ENCODE assay signal across 8 cellular contexts in genomic region chr3:5194341-5194740, GRCh38. TPM values are rescaled to one million over a fixed set of nuclear protein-coding genes. Genes with fewer than 3 reads are reported as not detected.
DNase-seq lines count a peak whose midpoint lies in the region; ATAC-seq, FAIRE-seq and TF ChIP-seq lines count a peak whose summit lies in the region.

No MANE protein-coding gene starts in this region.

- H3K9me3 Mint-ChIP-seq in activated naive CD4-positive, alpha-beta T cell treated with anti-CD3 and anti-CD28 coated beads for 36 hours: peaks cover 3% of the 10 kb centered on the region
- no peaks in the 10 kb centered on the region for H3K9me3 Mint-ChIP-seq in activated T-helper 17 cell treated with anti-CD3 and anti-CD28 coated beads, Interleukin-2, amount 50 U/mL, for 72 hours

- intact Hi-C loops in activated naive CD4-positive, alpha-beta T cell treated with anti-CD3 and anti-CD28 coated beads for 36 hours (cut with micrococcal nuclease): loop anchor here (10.0 kb wide), 1 partner anchor 770 kb away; no protein-coding TSS in a partner anchor
- intact Hi-C loops in uterus (cut with DNase I; ENCODE audit: low total_unique reads): no loop called here
- intact Hi-C loops in left cardiac atrium (cut with DNase I): no loop called here
- intact Hi-C loops in body of pancreas (cut with DNase I): no loop called here

- ATAC-seq in activated T-helper 17 cell treated with anti-CD3 and anti-CD28 coated beads, Interleukin-2, amount 50 U/mL, for 72 hours (replicated peaks): peak; percentile 31
- ATAC-seq in left cardiac atrium (no peak), body of pancreas (no peak)

- H3K9me3 ChIP-seq in mesodermal cell (ENCODE audit: control insufficient read depth, low read length) (no peaks in the 10 kb centered on the region), uterus (no peaks in the 10 kb centered on the region), body of pancreas (no peaks in the 10 kb centered on the region)

- H3K4me1 ChIP-seq in mesodermal cell (ENCODE audit: control insufficient read depth, insufficient read depth, low read length, poor library complexity, severe bottlenecking) (peaks cover 56% of the 10 kb centered on the region), uterus (peaks cover 0 to 17% of the 10 kb centered on the region in 2 donors), body of pancreas (peaks cover 75% of the 10 kb centered on the region)

- peaks cover 82% of the 10 kb centered on the region for H3K4me1 Mint-ChIP-seq in activated naive CD4-positive, alpha-beta T cell treated with anti-CD3 and anti-CD28 coated beads for 36 hours (ENCODE audit: low read depth)
- H3K4me1 Mint-ChIP-seq in activated T-helper 17 cell treated with anti-CD3 and anti-CD28 coated beads, Interleukin-2, amount 50 U/mL, for 72 hours: peaks cover 66% of the 10 kb centered on the region

- no peak for TF ChIP-seq CTCF in uterus (IDR thresholded peaks at IDR 0.05)
- TF ChIP-seq CTCF in body of pancreas (IDR thresholded peaks at IDR 0.05): no peak

- peak overlapping the region; percentile 25 for H3K4me3 Mint-ChIP-seq in activated naive CD4-positive, alpha-beta T cell treated with anti-CD3 and anti-CD28 coated beads for 36 hours
- H3K4me3 Mint-ChIP-seq in activated T-helper 17 cell treated with anti-CD3 and anti-CD28 coated beads, Interleukin-2, amount 50 U/mL, for 72 hours: peak overlapping the region; percentile 80

- H3K27me3 ChIP-seq in uterus (no peaks in the 10 kb centered on the region), body of pancreas (no peaks in the 10 kb centered on the region)

- peak overlapping the region; percentile 86 for H3K27ac ChIP-seq in mesodermal cell (ENCODE audit: low read depth, low read length, severe bottlenecking)
- H3K27ac ChIP-seq in uterus: peak overlapping the region; percentile 57 to 67
- peak overlapping the region in 1 of 4 donors; percentile 20 for H3K27ac ChIP-seq in body of pancreas

- FAIRE-seq in RCC 7860 (lab: Jason Lieb, UNC): no peak

- H3K36me3 ChIP-seq in mesodermal cell (ENCODE audit: control insufficient read depth, insufficient read depth, low read length) (peaks cover 27% of the 10 kb centered on the region), uterus (no peaks in the 10 kb centered on the region), body of pancreas (replicated peaks in 1 of 2; ENCODE audit: insufficient read depth in 1 of 2, low read depth in 2 of 2) (peaks cover 0 to 2% of the 10 kb centered on the region in 2 donors)

- CTCF ChIA-PET in activated naive CD4-positive, alpha-beta T cell treated with anti-CD3 and anti-CD28 coated beads for 36 hours (lab: Charles Lee): interaction anchor here (0.6 to 7.6 kb wide), 4 partner anchors 56 to 378 kb away, joined by 3 to 54 read pairs (median 3); partner anchors contain the start of gene ARL8B

- H3K27me3 Mint-ChIP-seq in activated naive CD4-positive, alpha-beta T cell treated with anti-CD3 and anti-CD28 coated beads for 36 hours (ENCODE audit: low read depth): no peaks in the 10 kb centered on the region
- H3K27me3 Mint-ChIP-seq in activated T-helper 17 cell treated with anti-CD3 and anti-CD28 coated beads, Interleukin-2, amount 50 U/mL, for 72 hours: no peaks in the 10 kb centered on the region

- H3K36me3 Mint-ChIP-seq in activated naive CD4-positive, alpha-beta T cell treated with anti-CD3 and anti-CD28 coated beads for 36 hours (ENCODE audit: low read depth): peaks cover 80% of the 10 kb centered on the region
- peaks cover 97% of the 10 kb centered on the region for H3K36me3 Mint-ChIP-seq in activated T-helper 17 cell treated with anti-CD3 and anti-CD28 coated beads, Interleukin-2, amount 50 U/mL, for 72 hours (ENCODE audit: low read depth)

- 71 to 81% methylated on average over 1 to 2 of the region's 2 CpGs for WGBS in mesodermal cell (ENCODE audit: insufficient coverage in 2 of 2), 2 experiments
- 50 to 54% methylated on average over 2 of the region's 2 CpGs for WGBS in body of pancreas, 2 donors

- H3K27ac Mint-ChIP-seq in activated naive CD4-positive, alpha-beta T cell treated with anti-CD3 and anti-CD28 coated beads for 36 hours: peak overlapping the region; percentile 98
- H3K27ac Mint-ChIP-seq in activated T-helper 17 cell treated with anti-CD3 and anti-CD28 coated beads, Interleukin-2, amount 50 U/mL, for 72 hours: peak overlapping the region; percentile 92

- no peak for DNase-seq in activated naive CD4-positive, alpha-beta T cell treated with anti-CD3 and anti-CD28 coated beads for 36 hours
- DNase-seq in activated naive CD4-positive, alpha-beta T cell (lab: John Stamatoyannopoulos, UW): no peak
- no peak for DNase-seq in uterus
- no peak for DNase-seq in RCC 7860 (ENCODE audit: low spot score)
- no peak for DNase-seq in left cardiac atrium
- DNase-seq in body of pancreas: no peak

- TF ChIP-seq POLR2A in uterus (IDR thresholded peaks at IDR 0.05) (no peak), body of pancreas (IDR thresholded peaks at IDR 0.05) (no peak)

- no peak overlapping the region for H3K4me3 ChIP-seq in mesodermal cell (ENCODE audit: extremely low read depth, insufficient read depth, low read length, poor library complexity, severe bottlenecking)
- H3K4me3 ChIP-seq in uterus: no peak overlapping the region
- H3K4me3 ChIP-seq in body of pancreas: no peak overlapping the region

RNA-seq across cellular contexts. Expression of gene EDEM1, which starts 6.8 kb away (rescaled TPM):
- 100 to 1,000 TPM; 137 to 138 TPM for total RNA-seq in activated naive CD4-positive, alpha-beta T cell treated with anti-CD3 and anti-CD28 coated beads for 36 hours
- total RNA-seq in activated T-helper 17 cell treated with anti-CD3 and anti-CD28 coated beads, Interleukin-2, amount 50 U/mL, for 72 hours: 100 to 1,000 TPM; 145 to 194 TPM
- polyA plus RNA-seq in mesodermal cell (2013, experiment 1 of 2): 16.3 TPM
- polyA plus RNA-seq in mesodermal cell (2013, experiment 2 of 2): 16.2 TPM
- total RNA-seq in uterus (10 to 100 TPM; 17.1 to 58.4 (median 37.7) TPM), left cardiac atrium (10 to 100 TPM in 1 of 2 donors, 1 to 10 TPM in 1; 9.2 to 16.8 TPM), body of pancreas (10 to 100 TPM; 23.9 to 46.1 TPM)
